In genomic region chr2:206647985-206648384, GRCh38 we compare ENCODE assay signal across 1 cellular context.
A peak's percentile ranks its signal among the peaks of the same experiment; 100 is the strongest.
TF ChIP-seq lines count a peak whose summit lies in the region.

No MANE protein-coding gene starts in this region.

TF ChIP-seq in IMR-90, 13 proteins besides CTCF, POLR2A, EP300 and RAD21:
- TF ChIP-seq MAFK (IDR thresholded peaks at IDR 0.05; ENCODE audit: low read depth, low read length), result no peak
- TF ChIP-seq MXI1 (IDR thresholded peaks at IDR 0.05; ENCODE audit: borderline replicate concordance, low read depth, low read length), result no peak
- peak; percentile 72 for TF ChIP-seq CEBPB (IDR thresholded peaks at IDR 0.05; ENCODE audit: low read depth, low read length)
